Comparison of ENCODE assay signal across 42 cellular contexts in genomic region chr15:51335087-51335486, GRCh38. TPM values are rescaled to one million over a fixed set of nuclear protein-coding genes. Genes with fewer than 3 reads are reported as not detected.
A peak's percentile ranks its signal among the peaks of the same experiment; 100 is the strongest.
DNase-seq lines count a peak whose midpoint lies in the region; ATAC-seq, FAIRE-seq and TF ChIP-seq lines count a peak whose summit lies in the region.
"Had no signal": no experiment of that assay in that cellular context is flagged by ENCODE, and none has a peak within 500 bp of the region (broad histone marks: within the 10 kb centered on the region; RNA-seq: fewer than 3 reads in every experiment).

No MANE protein-coding gene starts in this region.

- no peak for TF ChIP-seq CTCF in MM.1S (IDR thresholded peaks at IDR 0.05; ENCODE audit: low read length)
- no peak for TF ChIP-seq CTCF in D721Med (IDR thresholded peaks at IDR 0.05; ENCODE audit: insufficient read depth, missing control alignments)
- no peak for TF ChIP-seq CTCF in PC-3 (conservative IDR thresholded peaks at IDR 0.05; ENCODE audit: low read depth, low read length)

- no peaks in the 10 kb centered on the region for H3K9me2 ChIP-seq in MM.1S (replicated peaks; ENCODE audit: insufficient read depth, low read length)
- no peaks in the 10 kb centered on the region for H3K9me2 ChIP-seq in PC-3 (replicated peaks; ENCODE audit: low read length)

- H4K20me1 ChIP-seq in MM.1S (ENCODE audit: insufficient read depth, low read length): no peaks in the 10 kb centered on the region
- H4K20me1 ChIP-seq in PC-3 (ENCODE audit: low read length): no peaks in the 10 kb centered on the region

- H3K4me1 ChIP-seq in MM.1S (ENCODE audit: low read length): peaks cover 15% of the 10 kb centered on the region
- H3K4me1 ChIP-seq in PC-3 (ENCODE audit: insufficient read depth, low read length): no peaks in the 10 kb centered on the region
- H3K4me1 ChIP-seq: foreskin keratinocyte, psoas muscle had no signal

- POLR2A ChIA-PET in PC-3 (lab: Charles Lee; ENCODE audit: unreplicated experiment): no interaction called here

- peak overlapping the region in 5 of 6 donors; percentile 21 to 83 (median 39) for H3K27ac Mint-ChIP-seq in naive B cell
- H3K27ac Mint-ChIP-seq in T-helper 17 cell: no peak overlapping the region
- H3K27ac Mint-ChIP-seq: activated CD4-positive, alpha-beta memory T cell treated with anti-CD3 and anti-CD28 coated beads for 36 hours; brain; CD4-positive, CD25-positive, alpha-beta regulatory T cell; natural killer cell had no signal

- H3K4me1 Mint-ChIP-seq in naive B cell (peaks cover 8 to 25% (median 11%) of the 10 kb centered on the region in 3 donors), T-helper 17 cell (no peaks in the 10 kb centered on the region)
- H3K4me1 Mint-ChIP-seq: brain; CD4-positive, CD25-positive, alpha-beta regulatory T cell; natural killer cell had no signal

- FAIRE-seq in D721Med (lab: Jason Lieb, UNC): no peak
- FAIRE-seq: A204.1, keratinocyte, TTC549 had no signal

- peaks cover 0 to 2% (median 2%) of the 10 kb centered on the region in 3 donors for H3K27me3 Mint-ChIP-seq in naive B cell
- peaks cover 25% of the 10 kb centered on the region for H3K27me3 Mint-ChIP-seq in T-helper 17 cell

- BruUV-seq in PC-3 (replicated peaks; lab: Mats Ljungman, UMichigan): no TSS peak

- ATAC-seq in GM18508 (IDR thresholded peaks at IDR 0.05; ENCODE audit: insufficient read depth, unreplicated experiment) (peak; percentile 6), HG02759 (IDR thresholded peaks at IDR 0.05; ENCODE audit: unreplicated experiment) (peak; percentile 11), naive B cell (ENCODE audit: low read depth in 2 of 2) (no peak), PC-3 (no peak), T-helper 17 cell (no peak)
- ATAC-seq: foreskin keratinocyte, natural killer cell, psoas muscle, sciatic nerve had no signal

- CTCF ChIA-PET in PC-3 (lab: Charles Lee): no interaction called here

- H3F3A ChIP-seq in MM.1S (ENCODE audit: insufficient read depth, low read length) (no peaks in the 10 kb centered on the region; the same call in 1 of the 2 replicates), PC-3 (ENCODE audit: low read length, unreplicated experiment) (no peaks in the 10 kb centered on the region)

- peak overlapping the region; percentile 32 for H3K4me2 ChIP-seq in MM.1S (ENCODE audit: low read depth, low read length)
- H3K4me2 ChIP-seq in PC-3 (ENCODE audit: low read length): no peak overlapping the region
- H3K4me2 ChIP-seq: PC-9 had no signal

- H3K9me3 ChIP-seq in MM.1S (replicated peaks; ENCODE audit: insufficient read depth, low read length) (no peaks in the 10 kb centered on the region), PC-3 (ENCODE audit: low read length) (no peaks in the 10 kb centered on the region), T-helper 17 cell (ENCODE audit: control insufficient read depth, low read length, poor library complexity, severe bottlenecking) (no peaks in the 10 kb centered on the region)
- H3K9me3 ChIP-seq: esophagus squamous epithelium, HAP-1, psoas muscle had no signal

- H3K4me3 Mint-ChIP-seq in naive B cell: peak overlapping the region in 5 of 8 donors; percentile 2 to 37 (median 31)
- H3K4me3 Mint-ChIP-seq in T-helper 17 cell: no peak overlapping the region
- H3K4me3 Mint-ChIP-seq: activated CD4-positive, alpha-beta memory T cell treated with anti-CD3 and anti-CD28 coated beads for 36 hours; activated T-helper 1 cell treated with anti-CD3 and anti-CD28 coated beads, Interleukin-12 subunit alpha, Interleukin-12 subunit beta, Interleukin-2, Interleukin-4 antibody, amounts not matched to agents 30 ng/mL and 10 ng/mL and 1 ng/mL, durations not matched to agents 14 hours and 24 hours and 36 hours; brain; CD4-positive, CD25-positive, alpha-beta regulatory T cell; natural killer cell; type B pancreatic cell had no signal

- H3K27ac ChIP-seq in MM.1S (ENCODE audit: low read length): no peak overlapping the region
- no peak overlapping the region for H3K27ac ChIP-seq in PC-3 (ENCODE audit: low read length)
- H3K27ac ChIP-seq: esophagus squamous epithelium, foreskin keratinocyte, PC-9, psoas muscle, SK-N-MC had no signal

- H3K36me3 ChIP-seq in MM.1S (replicated peaks; ENCODE audit: insufficient read depth, low read length): no peaks in the 10 kb centered on the region
- no peaks in the 10 kb centered on the region for H3K36me3 ChIP-seq in PC-3 (ENCODE audit: low read depth, low read length)
- H3K36me3 ChIP-seq: esophagus squamous epithelium, HAP-1, heart right ventricle had no signal

- no peaks in the 10 kb centered on the region for H3K79me2 ChIP-seq in MM.1S (ENCODE audit: low read length)
- H3K79me2 ChIP-seq in PC-3 (ENCODE audit: low read length): no peaks in the 10 kb centered on the region

- H3K9ac ChIP-seq in MM.1S (ENCODE audit: low read length) (no peak overlapping the region), PC-3 (ENCODE audit: low read length) (no peak overlapping the region)

- DNase-seq in MM.1S (no peak), naive B cell (no peak), germinal center (ENCODE audit: low spot score) (no peak), D721Med (ENCODE audit: insufficient read length, low spot score) (no peak), PC-3 (no peak), T-helper 17 cell (no peak)
- DNase-seq: activated CD4-positive, alpha-beta memory T cell treated with anti-CD3 and anti-CD28 coated beads for 36 hours; activated CD4-positive, CD25-positive, alpha-beta regulatory T cell treated with anti-CD3 and anti-CD28 coated beads, Interleukin-2, amount 50 U/mL, for 72 hours; activated CD8-positive, alpha-beta memory T cell treated with anti-CD3 and anti-CD28 coated beads, Interleukin-2, amount 50 U/mL, for 4 hours; activated naive CD4-positive, alpha-beta T cell treated with Interleukin-2 at 50 U/mL for 16 hours; Calu3; CD4-positive, CD25-positive, alpha-beta regulatory T cell; cerebellar nuclear complex; DMS79 treated with DMSO at 0.1 percent for 48 hours; esophagus squamous epithelium; foreskin keratinocyte; GDM1; heart right ventricle; KG1; left ventricle myocardium superior; natural killer cell; NCI-H1417; NCI-H2029; NCI-H2227 treated with DMSO at 0.1 percent for 48 hours; NCI-H526; NK-92 treated with Interleukin-12 subunit alpha and Interleukin-12 subunit beta, amount 100 ng/mL, for 24 hours; PC-9; psoas muscle; stimulated activated CD8-positive, alpha-beta memory T cell treated with anti-CD3 and anti-CD28 coated beads, Interleukin-4, amount 100 ng/mL, for 48 hours had no signal

- intact Hi-C loops in PC-3 (cut with micrococcal nuclease): no loop called here

- H3K4me3 ChIP-seq in MM.1S (ENCODE audit: low read length) (no peak overlapping the region), PC-3 (ENCODE audit: low read length) (no peak overlapping the region)
- H3K4me3 ChIP-seq: esophagus squamous epithelium, HAP-1, heart right ventricle, PC-9, psoas muscle, SK-N-MC had no signal

- H3K36me3 Mint-ChIP-seq in naive B cell (no peaks in the 10 kb centered on the region), T-helper 17 cell (ENCODE audit: low read depth) (peaks cover 3% of the 10 kb centered on the region)
- H3K36me3 Mint-ChIP-seq: activated CD4-positive, alpha-beta memory T cell treated with anti-CD3 and anti-CD28 coated beads for 36 hours; brain; CD4-positive, CD25-positive, alpha-beta regulatory T cell; natural killer cell; type B pancreatic cell had no signal

- no peaks in the 10 kb centered on the region for H3K9me3 Mint-ChIP-seq in naive B cell
- H3K9me3 Mint-ChIP-seq: activated CD4-positive, alpha-beta memory T cell treated with anti-CD3 and anti-CD28 coated beads for 36 hours; activated T-helper 1 cell treated with anti-CD3 and anti-CD28 coated beads, Interleukin-12 subunit alpha, Interleukin-12 subunit beta, Interleukin-2, Interleukin-4 antibody, amounts not matched to agents 30 ng/mL and 10 ng/mL and 1 ng/mL, durations not matched to agents 14 hours and 24 hours and 36 hours; natural killer cell had no signal

- H2AFZ ChIP-seq in MM.1S (ENCODE audit: low read length) (no peak overlapping the region), PC-3 (ENCODE audit: low read length) (no peak overlapping the region)
- H2AFZ ChIP-seq: PC-9 had no signal

- H3K27me3 ChIP-seq in MM.1S (replicated peaks; ENCODE audit: insufficient read depth, low read length) (peaks cover 16% of the 10 kb centered on the region; the same call in 1 of the 2 replicates), PC-3 (ENCODE audit: low read length) (no peaks in the 10 kb centered on the region)
- H3K27me3 ChIP-seq: heart right ventricle had no signal

RNA-seq across cellular contexts. Expression of gene CYP19A1, which starts 3.3 kb away (rescaled TPM):
- polyA plus RNA-seq in naive B cell (ENCODE audit: low read depth in 6 of 6): not detected
- total RNA-seq in PC-3 (2014; rRNA removed) (not detected in 2 replicates), T-helper 17 cell (1 to 10 TPM in 1 of 2 donors, under 1 TPM in 1; 0.70 to 1.1 TPM)
- total RNA-seq: activated CD4-positive, alpha-beta memory T cell treated with anti-CD3 and anti-CD28 coated beads for 36 hours; Calu3; dermis microvascular lymphatic vessel endothelial cell; foreskin keratinocyte; natural killer cell had no signal
- polyA plus RNA-seq: CD4-positive, CD25-positive, alpha-beta regulatory T cell; foreskin keratinocyte; keratinocyte had no signal

RNA-seq across cellular contexts. Expression of gene GLDN, which starts 6.4 kb away (rescaled TPM):
- not detected for polyA plus RNA-seq in naive B cell (ENCODE audit: low read depth in 6 of 6)
- total RNA-seq in PC-3 (2014; rRNA removed) (0.15 TPM in 1 of 2 replicates, not detected in the other), T-helper 17 cell (under 1 TPM in 1 of 2 donors, not detected in 1; 0.21 TPM)
- total RNA-seq: activated CD4-positive, alpha-beta memory T cell treated with anti-CD3 and anti-CD28 coated beads for 36 hours; activated T-helper 1 cell treated with anti-CD3 and anti-CD28 coated beads, Interleukin-12 subunit alpha, Interleukin-12 subunit beta, Interleukin-2, Interleukin-4 antibody, amounts not matched to agents 30 ng/mL and 10 ng/mL and 1 ng/mL, durations not matched to agents 14 hours and 24 hours and 36 hours; Calu3; CD4-positive, CD25-positive, alpha-beta regulatory T cell; dermis microvascular lymphatic vessel endothelial cell; foreskin keratinocyte; natural killer cell; PC-9; T-helper 1 cell treated with Interleukin-12 subunit alpha and Interleukin-12 subunit beta and Interleukin-4 antibody, amounts not matched to agents 30 ng/mL and 1 ng/mL, for 36 hours had no signal
- polyA plus RNA-seq: CD4-positive, CD25-positive, alpha-beta regulatory T cell; foreskin keratinocyte had no signal

Comparison
In these comparisons a context has a peak if more than half of its experiments do, and no peak if none do; other contexts are left out.
1. ATAC-seq: peak in GM18508 (single experiment) and HG02759 (single experiment); none in naive B cell (0 of 2), PC-3 (single experiment) and T-helper 17 cell (single experiment).